Comparison of ENCODE assay signal across 18 cellular contexts in the genomic region with DNA sequence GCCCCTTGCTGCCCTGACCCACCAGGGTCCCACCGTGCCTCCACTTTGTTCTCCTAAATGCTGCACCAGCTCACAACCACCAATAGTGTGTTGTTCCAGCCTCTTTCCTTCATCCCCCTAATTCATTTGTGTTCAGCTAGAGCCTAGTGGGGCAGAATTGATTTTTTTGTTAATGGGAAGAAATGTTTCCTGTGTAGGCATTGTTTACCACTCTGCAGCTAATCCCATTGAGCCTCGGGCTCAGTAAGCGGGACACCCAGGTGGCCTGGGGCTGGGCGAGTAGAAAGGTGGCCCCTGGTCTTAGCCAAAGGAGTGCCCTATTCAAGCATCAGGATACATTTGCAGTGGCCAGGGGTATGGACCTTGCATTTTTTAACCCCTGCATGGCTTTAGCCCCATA.
DNase-seq lines count a peak whose midpoint lies in the region; ATAC-seq and TF ChIP-seq lines count a peak whose summit lies in the region.
"Had no signal": no experiment of that assay in that cellular context is flagged by ENCODE, and none has a peak within 500 bp of the region (broad histone marks: within the 10 kb centered on the region; RNA-seq: fewer than 3 reads in every experiment).

No MANE protein-coding gene starts in this region.

- H3K4me2 ChIP-seq in GM23338: no peak overlapping the region

- H3K27ac Mint-ChIP-seq in GM23338: no peak overlapping the region
- H3K27ac Mint-ChIP-seq in osteocyte (ENCODE audit: unreplicated experiment): peak overlapping the region; percentile 10
- H3K27ac Mint-ChIP-seq in T-cell: no peak overlapping the region

- POLR2A ChIA-PET in T-cell (lab: Charles Lee): no interaction called here

- no peaks in the 10 kb centered on the region for H3K79me2 ChIP-seq in GM23338 (replicated peaks; ENCODE audit: insufficient read depth)

- peaks cover 2% of the 10 kb centered on the region for H3K27me3 Mint-ChIP-seq in GM23338 (ENCODE audit: insufficient read depth, low read depth, poor library complexity)
- no peaks in the 10 kb centered on the region for H3K27me3 Mint-ChIP-seq in osteocyte (ENCODE audit: unreplicated experiment)
- no peaks in the 10 kb centered on the region for H3K27me3 Mint-ChIP-seq in T-cell

- no peak overlapping the region for H3K27ac ChIP-seq in GM23338 (ENCODE audit: low read depth)
- H3K27ac ChIP-seq: C4-2B, SK-N-MC had no signal

- H3K4me3 Mint-ChIP-seq in GM23338: no peak overlapping the region
- H3K4me3 Mint-ChIP-seq in osteocyte (ENCODE audit: unreplicated experiment): no peak overlapping the region
- no peak overlapping the region for H3K4me3 Mint-ChIP-seq in T-cell

- H3K27me3 ChIP-seq in GM23338 (ENCODE audit: insufficient read depth) (no peaks in the 10 kb centered on the region), H7 (ENCODE audit: control insufficient read depth, insufficient read depth, low read length) (no peaks in the 10 kb centered on the region)

- H4K20me1 ChIP-seq in GM23338 (replicated peaks; ENCODE audit: insufficient read depth): no peaks in the 10 kb centered on the region

- H3K4me1 ChIP-seq in GM23338 (ENCODE audit: insufficient read depth): no peaks in the 10 kb centered on the region

- ATAC-seq in GM23338: peak; percentile 58
- no peak for ATAC-seq in esophagus mucosa
- no peak for ATAC-seq in T-cell (replicated peaks in 1 of 4)
- no peak for ATAC-seq in GM19328 (IDR thresholded peaks at IDR 0.05; ENCODE audit: unreplicated experiment)

- DNase-seq in GM23338 (ENCODE audit: low spot score) (no peak), H7 (peak; percentile 63), ecto neural progenitor cell (ENCODE audit: low spot score) (peak; percentile 57), osteocyte (ENCODE audit: extremely low spot score, unreplicated experiment) (no peak), T-cell (no peak)
- DNase-seq: ACHN, AML-193, DMS79, NCI-H1417, NCI-H1930, NCI-H2227 treated with DMSO at 0.1 percent for 48 hours, NCI-H524, NCI-H82, SHP77 had no signal

- CTCF ChIA-PET in T-cell (lab: Charles Lee): no interaction called here

- no peaks in the 10 kb centered on the region for H3K36me3 Mint-ChIP-seq in GM23338 (ENCODE audit: low read depth)
- H3K36me3 Mint-ChIP-seq in osteocyte (ENCODE audit: unreplicated experiment): peaks cover 21% of the 10 kb centered on the region
- H3K36me3 Mint-ChIP-seq in T-cell: peaks cover 5% of the 10 kb centered on the region

- H3F3A ChIP-seq in GM23338 (replicated peaks; ENCODE audit: low read depth): no peaks in the 10 kb centered on the region

- H3K36me3 ChIP-seq in GM23338 (ENCODE audit: insufficient read depth) (no peaks in the 10 kb centered on the region), H7 (replicated peaks; ENCODE audit: control insufficient read depth, insufficient read depth, low read length) (no peaks in the 10 kb centered on the region)

- H3K4me3 ChIP-seq in GM23338: no peak overlapping the region
- no peak overlapping the region for H3K4me3 ChIP-seq in H7 (ENCODE audit: insufficient read depth, low read depth, low read length)
- H3K4me3 ChIP-seq: SK-N-MC had no signal

- no peaks in the 10 kb centered on the region for H3K9me3 Mint-ChIP-seq in GM23338
- no peaks in the 10 kb centered on the region for H3K9me3 Mint-ChIP-seq in osteocyte (ENCODE audit: unreplicated experiment)
- H3K9me3 Mint-ChIP-seq in T-cell: no peaks in the 10 kb centered on the region

- no peak for TF ChIP-seq CTCF in GM23338 (conservative IDR thresholded peaks at IDR 0.05; ENCODE audit: low read depth in 2 of 2)
- TF ChIP-seq CTCF in osteocyte (IDR thresholded peaks at IDR 0.05): no peak

- no peaks in the 10 kb centered on the region for H3K9me2 ChIP-seq in GM23338 (ENCODE audit: insufficient read depth)

- H2AFZ ChIP-seq in GM23338: no peak overlapping the region

- H3K4me1 Mint-ChIP-seq in GM23338 (peaks cover 12% of the 10 kb centered on the region), osteocyte (ENCODE audit: unreplicated experiment) (no peaks in the 10 kb centered on the region), T-cell (peaks cover 7 to 9% (median 9%) of the 10 kb centered on the region in 3 donors)

TF ChIP-seq in GM23338, 12 proteins besides CTCF, POLR2A, EP300 and RAD21 (continues in another document):
- TF ChIP-seq, protein P1, sequence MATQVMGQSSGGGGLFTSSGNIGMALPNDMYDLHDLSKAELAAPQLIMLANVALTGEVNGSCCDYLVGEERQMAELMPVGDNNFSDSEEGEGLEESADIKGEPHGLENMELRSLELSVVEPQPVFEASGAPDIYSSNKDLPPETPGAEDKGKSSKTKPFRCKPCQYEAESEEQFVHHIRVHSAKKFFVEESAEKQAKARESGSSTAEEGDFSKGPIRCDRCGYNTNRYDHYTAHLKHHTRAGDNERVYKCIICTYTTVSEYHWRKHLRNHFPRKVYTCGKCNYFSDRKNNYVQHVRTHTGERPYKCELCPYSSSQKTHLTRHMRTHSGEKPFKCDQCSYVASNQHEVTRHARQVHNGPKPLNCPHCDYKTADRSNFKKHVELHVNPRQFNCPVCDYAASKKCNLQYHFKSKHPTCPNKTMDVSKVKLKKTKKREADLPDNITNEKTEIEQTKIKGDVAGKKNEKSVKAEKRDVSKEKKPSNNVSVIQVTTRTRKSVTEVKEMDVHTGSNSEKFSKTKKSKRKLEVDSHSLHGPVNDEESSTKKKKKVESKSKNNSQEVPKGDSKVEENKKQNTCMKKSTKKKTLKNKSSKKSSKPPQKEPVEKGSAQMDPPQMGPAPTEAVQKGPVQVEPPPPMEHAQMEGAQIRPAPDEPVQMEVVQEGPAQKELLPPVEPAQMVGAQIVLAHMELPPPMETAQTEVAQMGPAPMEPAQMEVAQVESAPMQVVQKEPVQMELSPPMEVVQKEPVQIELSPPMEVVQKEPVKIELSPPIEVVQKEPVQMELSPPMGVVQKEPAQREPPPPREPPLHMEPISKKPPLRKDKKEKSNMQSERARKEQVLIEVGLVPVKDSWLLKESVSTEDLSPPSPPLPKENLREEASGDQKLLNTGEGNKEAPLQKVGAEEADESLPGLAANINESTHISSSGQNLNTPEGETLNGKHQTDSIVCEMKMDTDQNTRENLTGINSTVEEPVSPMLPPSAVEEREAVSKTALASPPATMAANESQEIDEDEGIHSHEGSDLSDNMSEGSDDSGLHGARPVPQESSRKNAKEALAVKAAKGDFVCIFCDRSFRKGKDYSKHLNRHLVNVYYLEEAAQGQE (IDR thresholded peaks at IDR 0.05; ENCODE audit: unreplicated experiment): no peak
- TF ChIP-seq NANOG (IDR thresholded peaks at IDR 0.05; ENCODE audit: borderline replicate concordance) (no peak), JUNB (IDR thresholded peaks at IDR 0.05; ENCODE audit: unreplicated experiment) (no peak), ZNF331 (CRISPR knock-in tag; IDR thresholded peaks at IDR 0.05; ENCODE audit: low read depth) (no peak), POLR2AphosphoS5 (IDR thresholded peaks at IDR 0.05; ENCODE audit: low read depth) (no peak), ZNF114 (CRISPR knock-in tag; IDR thresholded peaks at IDR 0.05) (no peak), EZH2 (IDR thresholded peaks at IDR 0.05; ENCODE audit: low read depth, unreplicated experiment) (no peak), STAT1 (IDR thresholded peaks at IDR 0.05; ENCODE audit: unreplicated experiment) (no peak)
- TF ChIP-seq, protein P2, sequence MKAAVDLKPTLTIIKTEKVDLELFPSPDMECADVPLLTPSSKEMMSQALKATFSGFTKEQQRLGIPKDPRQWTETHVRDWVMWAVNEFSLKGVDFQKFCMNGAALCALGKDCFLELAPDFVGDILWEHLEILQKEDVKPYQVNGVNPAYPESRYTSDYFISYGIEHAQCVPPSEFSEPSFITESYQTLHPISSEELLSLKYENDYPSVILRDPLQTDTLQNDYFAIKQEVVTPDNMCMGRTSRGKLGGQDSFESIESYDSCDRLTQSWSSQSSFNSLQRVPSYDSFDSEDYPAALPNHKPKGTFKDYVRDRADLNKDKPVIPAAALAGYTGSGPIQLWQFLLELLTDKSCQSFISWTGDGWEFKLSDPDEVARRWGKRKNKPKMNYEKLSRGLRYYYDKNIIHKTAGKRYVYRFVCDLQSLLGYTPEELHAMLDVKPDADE (IDR thresholded peaks at IDR 0.05): no peak

Comparison
In these comparisons a context has a peak if more than half of its experiments do, and no peak if none do; other contexts are left out.
1. DNase-seq: peak in H7 (single experiment) and ecto neural progenitor cell (single experiment); none in GM23338 (single experiment), osteocyte (single experiment) and T-cell (0 of 34).